ENCODE assay signal across 9 cellular contexts in genomic region chr6:137823826-137824501, GRCh38. TPM values are rescaled to one million over a fixed set of nuclear protein-coding genes. Genes with fewer than 3 reads are reported as not detected.
A peak's percentile ranks its signal among the peaks of the same experiment; 100 is the strongest.
DNase-seq lines count a peak whose midpoint lies in the region; ATAC-seq, FAIRE-seq and TF ChIP-seq lines count a peak whose summit lies in the region.
"Had no signal": no experiment of that assay in that cellular context is flagged by ENCODE, and none has a peak within 500 bp of the region (broad histone marks: within the 10 kb centered on the region; RNA-seq: fewer than 3 reads in every experiment).

No MANE protein-coding gene starts in this region.

- peak; percentile 65 to 67 for ATAC-seq in activated naive CD4-positive, alpha-beta T cell treated with anti-CD3 and anti-CD28 coated beads, Interleukin-2, amount 50 U/mL, for 72 hours
- no peak for ATAC-seq in GM18498 (IDR thresholded peaks at IDR 0.05; ENCODE audit: unreplicated experiment)

- peak overlapping the region; percentile 95 to 98 for H3K27ac Mint-ChIP-seq in activated naive CD4-positive, alpha-beta T cell treated with anti-CD3 and anti-CD28 coated beads, Interleukin-2, amount 50 U/mL, for 72 hours

- H3K9me3 Mint-ChIP-seq in activated naive CD4-positive, alpha-beta T cell treated with anti-CD3 and anti-CD28 coated beads, Interleukin-2, amount 50 U/mL, for 72 hours = peaks cover 0 to 3% of the 10 kb centered on the region in 2 donors
- H3K9me3 Mint-ChIP-seq: IgD-negative memory B cell had no signal

- no peak for TF ChIP-seq CTCF in hepatocyte (IDR thresholded peaks at IDR 0.05; ENCODE audit: poor library complexity)

- H3K4me3 ChIP-seq in SJCRH30 (peak overlapping the region; percentile 44), hepatocyte (no peak overlapping the region)

- peaks cover 6 to 27% of the 10 kb centered on the region in 2 donors for H3K36me3 Mint-ChIP-seq in activated naive CD4-positive, alpha-beta T cell treated with anti-CD3 and anti-CD28 coated beads, Interleukin-2, amount 50 U/mL, for 72 hours
- H3K36me3 Mint-ChIP-seq: IgD-negative memory B cell had no signal

- no peaks in the 10 kb centered on the region for H3K9me2 ChIP-seq in hepatocyte (replicated peaks; ENCODE audit: insufficient read depth)

- H3K9me3 ChIP-seq in SJCRH30 (replicated peaks) (no peaks in the 10 kb centered on the region), hepatocyte (ENCODE audit: low read depth) (no peaks in the 10 kb centered on the region)

- no peaks in the 10 kb centered on the region for H4K20me1 ChIP-seq in hepatocyte (ENCODE audit: insufficient read depth, poor library complexity, severe bottlenecking)

- H3K36me3 ChIP-seq in SJCRH30 = no peaks in the 10 kb centered on the region
- H3K36me3 ChIP-seq in hepatocyte (replicated peaks; ENCODE audit: insufficient read depth, low read depth) = no peaks in the 10 kb centered on the region

- H3K27ac ChIP-seq in SJCRH30 = peak overlapping the region; percentile 31; the same call in 1 of the 2 replicates
- H3K27ac ChIP-seq in hepatocyte = peak overlapping the region; percentile 49

- H3K4me2 ChIP-seq in hepatocyte = peak overlapping the region; percentile 14

- peak; percentile 59 for FAIRE-seq in GM18507 (lab: Jason Lieb, UNC)

- H3K4me1 ChIP-seq in SJCRH30 (peaks cover 23% of the 10 kb centered on the region), hepatocyte (ENCODE audit: insufficient read depth) (peaks cover 5% of the 10 kb centered on the region)

- 28% methylated on average over 10 of the region's 10 CpGs for WGBS in hepatocyte (ENCODE audit: low lambda C conversion rate, missing lambda C conversion rate)

- H3K27me3 ChIP-seq in SJCRH30 (no peaks in the 10 kb centered on the region), hepatocyte (no peaks in the 10 kb centered on the region)

- H2AFZ ChIP-seq in hepatocyte = no peak overlapping the region

- no peak for DNase-seq in GM18507 (ENCODE audit: extremely low spot score, insufficient read length, low read depth)
- peak; percentile 63 to 77 for DNase-seq in SJCRH30
- DNase-seq in activated naive CD4-positive, alpha-beta T cell treated with anti-CD3 and anti-CD28 coated beads, Interleukin-2, amount 50 U/mL, for 72 hours (ENCODE audit: low spot score in 2 of 2) = peak; percentile 54 to 84
- DNase-seq in hepatocyte (ENCODE audit: low spot score) = peak; percentile 69
- peak; percentile 78 for DNase-seq in stimulated activated CD4-positive, alpha-beta T cell treated with anti-CD3 and anti-CD28 coated beads, Interleukin-4, amount 100 ng/mL, for 24 hours
- no peak for DNase-seq in NCI-H2227 (lab: John Stamatoyannopoulos, UW; ENCODE audit: unreplicated experiment)
- no peak for DNase-seq in kidney glomerular epithelial cell (lab: John Stamatoyannopoulos, UW)

- H3K79me2 ChIP-seq in hepatocyte = no peaks in the 10 kb centered on the region

RNA-seq across cellular contexts. Expression of gene TNFAIP3, which starts 43.1 kb away (rescaled TPM):
- total RNA-seq in SJCRH30 (2014; rRNA removed; shearing (Covaris generic)) = 39.7 and 39.9 TPM in 2 replicates
- 100 to 1,000 TPM; 217 to 268 TPM for total RNA-seq in activated naive CD4-positive, alpha-beta T cell treated with anti-CD3 and anti-CD28 coated beads, Interleukin-2, amount 50 U/mL, for 72 hours
- 61.9 and 73.4 TPM in 2 replicates for total RNA-seq in hepatocyte
- 141 and 164 TPM in 2 replicates for polyA plus RNA-seq in hepatocyte

Comparison
In these comparisons a context has a peak if more than half of its experiments do, and no peak if none do; other contexts are left out.
1. DNase-seq: peak in SJCRH30 (2 of 2), activated naive CD4-positive, alpha-beta T cell treated with anti-CD3 and anti-CD28 coated beads, Interleukin-2, amount 50 U/mL, for 72 hours (2 of 2), hepatocyte (single experiment) and stimulated activated CD4-positive, alpha-beta T cell treated with anti-CD3 and anti-CD28 coated beads, Interleukin-4, amount 100 ng/mL, for 24 hours (single experiment); none in GM18507 (single experiment), NCI-H2227 (single experiment) and kidney glomerular epithelial cell (single experiment).